Comparison of ENCODE assay signal across 21 cellular contexts in genomic region chr20:64075556-64075955, GRCh38.
A peak's percentile ranks its signal among the peaks of the same experiment; 100 is the strongest.
DNase-seq lines count a peak whose midpoint lies in the region; ATAC-seq and TF ChIP-seq lines count a peak whose summit lies in the region.
"Had no signal": no experiment of that assay in that cellular context is flagged by ENCODE, and none has a peak within 500 bp of the region (broad histone marks: within the 10 kb centered on the region; RNA-seq: fewer than 3 reads in every experiment).

No MANE protein-coding gene starts in this region.

- TF ChIP-seq CTCF in RWPE1 (conservative IDR thresholded peaks at IDR 0.05; ENCODE audit: low read depth): no peak

- POLR2A ChIA-PET in RWPE1 (lab: Yijun Ruan, JAX; ENCODE audit: low non-redundant PET): interaction anchor here (0.5 to 1.0 kb wide), 2 partner anchors 13 to 14 kb away, joined by 3 to 8 read pairs; partner anchors contain the start of gene TCEA2

- H3K27ac Mint-ChIP-seq in activated naive CD8-positive, alpha-beta T cell: peak overlapping the region; percentile 22
- H3K27ac Mint-ChIP-seq in activated naive CD8-positive, alpha-beta T cell treated with anti-CD3 and anti-CD28 coated beads, Interleukin-2, amount 50 U/mL, for 24 hours: no peak overlapping the region
- peak overlapping the region; percentile 92 for H3K27ac Mint-ChIP-seq in dendritic cell treated with granulocyte-macrophage colony-stimulating factor and Interleukin-4, amounts not matched to agents 40 ng/mL and 50 ng/mL, for 4 days
- H3K27ac Mint-ChIP-seq in stimulated activated naive B cell treated with anti-CD40 and anti-IgM and Interleukin-4, amounts not matched to agents 10 μg/mL and 1 μg/mL and 100 μg/mL, for 72 hours: peak overlapping the region; percentile 76

- intact Hi-C loops in dendritic cell treated with granulocyte-macrophage colony-stimulating factor and Interleukin-4, amounts not matched to agents 40 ng/mL and 50 ng/mL, for 4 days (cut with micrococcal nuclease): no loop called here

- H3K27me3 Mint-ChIP-seq in activated naive CD8-positive, alpha-beta T cell: no peaks in the 10 kb centered on the region
- H3K27me3 Mint-ChIP-seq in activated naive CD8-positive, alpha-beta T cell treated with anti-CD3 and anti-CD28 coated beads, Interleukin-2, amount 50 U/mL, for 24 hours: no peaks in the 10 kb centered on the region
- no peaks in the 10 kb centered on the region for H3K27me3 Mint-ChIP-seq in dendritic cell treated with granulocyte-macrophage colony-stimulating factor and Interleukin-4, amounts not matched to agents 40 ng/mL and 50 ng/mL, for 4 days
- H3K27me3 Mint-ChIP-seq in stimulated activated naive B cell treated with anti-CD40 and anti-IgM and Interleukin-4, amounts not matched to agents 10 μg/mL and 1 μg/mL and 100 μg/mL, for 72 hours: no peaks in the 10 kb centered on the region

- in situ Hi-C loops in KBM-7 (cut with MboI; ENCODE audit: low pct_unique_long_range_greater_than_20kb, low sequenced_read_pairs): no loop called here

- no peak overlapping the region for H3K4me3 Mint-ChIP-seq in activated naive CD8-positive, alpha-beta T cell
- no peak overlapping the region for H3K4me3 Mint-ChIP-seq in activated naive CD8-positive, alpha-beta T cell treated with anti-CD3 and anti-CD28 coated beads, Interleukin-2, amount 50 U/mL, for 24 hours
- peak overlapping the region; percentile 98 for H3K4me3 Mint-ChIP-seq in dendritic cell treated with granulocyte-macrophage colony-stimulating factor and Interleukin-4, amounts not matched to agents 40 ng/mL and 50 ng/mL, for 4 days
- H3K4me3 Mint-ChIP-seq in stimulated activated naive B cell treated with anti-CD40 and anti-IgM and Interleukin-4, amounts not matched to agents 10 μg/mL and 1 μg/mL and 100 μg/mL, for 72 hours: no peak overlapping the region

- peak overlapping the region; percentile 47 for H3K27ac ChIP-seq in RWPE1
- H3K27ac ChIP-seq: GM23248, SJSA1 had no signal

- DNase-seq in activated naive CD8-positive, alpha-beta T cell treated with anti-CD3 and anti-CD28 coated beads, Interleukin-2, amount 50 U/mL, for 24 hours: no peak
- DNase-seq in RWPE1 (ENCODE audit: low spot score): no peak
- DNase-seq in stimulated activated naive B cell treated with anti-CD40 and anti-IgM and Interleukin-4, amounts not matched to agents 10 μg/mL and 1 μg/mL and 100 μg/mL, for 72 hours: no peak
- no peak for DNase-seq in Kasumi-1 (lab: John Stamatoyannopoulos, UW)
- DNase-seq in KBM-7: no peak
- DNase-seq: ACHN; AML-193; CD8-positive, alpha-beta T cell; DMS79; GM23248; NCI-H146; NCI-H2081; NCI-H510A; NCI-H82; PC-3 had no signal

- H3K36me3 Mint-ChIP-seq in activated naive CD8-positive, alpha-beta T cell: no peaks in the 10 kb centered on the region
- H3K36me3 Mint-ChIP-seq in activated naive CD8-positive, alpha-beta T cell treated with anti-CD3 and anti-CD28 coated beads, Interleukin-2, amount 50 U/mL, for 24 hours (ENCODE audit: low read depth): peaks cover 4% of the 10 kb centered on the region
- H3K36me3 Mint-ChIP-seq in dendritic cell treated with granulocyte-macrophage colony-stimulating factor and Interleukin-4, amounts not matched to agents 40 ng/mL and 50 ng/mL, for 4 days (ENCODE audit: low read depth): peaks cover 87% of the 10 kb centered on the region
- H3K36me3 Mint-ChIP-seq in stimulated activated naive B cell treated with anti-CD40 and anti-IgM and Interleukin-4, amounts not matched to agents 10 μg/mL and 1 μg/mL and 100 μg/mL, for 72 hours: peaks cover 19 to 33% of the 10 kb centered on the region in 2 donors

- ATAC-seq in activated naive CD8-positive, alpha-beta T cell treated with anti-CD3 and anti-CD28 coated beads, Interleukin-2, amount 50 U/mL, for 24 hours: no peak
- no peak for ATAC-seq in stimulated activated naive B cell treated with anti-CD40 and anti-IgM and Interleukin-4, amounts not matched to agents 10 μg/mL and 1 μg/mL and 100 μg/mL, for 72 hours (replicated peaks)
- no peak for ATAC-seq in GM21528 (IDR thresholded peaks at IDR 0.05; ENCODE audit: low FRiP score, unreplicated experiment)
- ATAC-seq: CD8-positive, alpha-beta T cell; HCT116; K562; PC-3 had no signal

- H3K9me3 Mint-ChIP-seq in activated naive CD8-positive, alpha-beta T cell (ENCODE audit: low read depth): no peaks in the 10 kb centered on the region
- no peaks in the 10 kb centered on the region for H3K9me3 Mint-ChIP-seq in activated naive CD8-positive, alpha-beta T cell treated with anti-CD3 and anti-CD28 coated beads, Interleukin-2, amount 50 U/mL, for 24 hours
- H3K9me3 Mint-ChIP-seq in dendritic cell treated with granulocyte-macrophage colony-stimulating factor and Interleukin-4, amounts not matched to agents 40 ng/mL and 50 ng/mL, for 4 days: no peaks in the 10 kb centered on the region
- no peaks in the 10 kb centered on the region for H3K9me3 Mint-ChIP-seq in stimulated activated naive B cell treated with anti-CD40 and anti-IgM and Interleukin-4, amounts not matched to agents 10 μg/mL and 1 μg/mL and 100 μg/mL, for 72 hours
- H3K9me3 Mint-ChIP-seq: CD8-positive, alpha-beta T cell had no signal

- CTCF ChIA-PET in RWPE1 (lab: Yijun Ruan, JAX): interaction anchor here (0.7 to 2.5 kb wide), 4 partner anchors 12 to 44 kb away, joined by 3 to 10 read pairs (median 4); no protein-coding TSS in a partner anchor

- H3K4me1 Mint-ChIP-seq in activated naive CD8-positive, alpha-beta T cell (ENCODE audit: low read depth): peaks cover 13% of the 10 kb centered on the region
- H3K4me1 Mint-ChIP-seq in activated naive CD8-positive, alpha-beta T cell treated with anti-CD3 and anti-CD28 coated beads, Interleukin-2, amount 50 U/mL, for 24 hours: peaks cover 22% of the 10 kb centered on the region
- H3K4me1 Mint-ChIP-seq in dendritic cell treated with granulocyte-macrophage colony-stimulating factor and Interleukin-4, amounts not matched to agents 40 ng/mL and 50 ng/mL, for 4 days (ENCODE audit: low read depth): peaks cover 74% of the 10 kb centered on the region
- H3K4me1 Mint-ChIP-seq in stimulated activated naive B cell treated with anti-CD40 and anti-IgM and Interleukin-4, amounts not matched to agents 10 μg/mL and 1 μg/mL and 100 μg/mL, for 72 hours: peaks cover 42 to 81% of the 10 kb centered on the region in 2 donors
